Comparison of ENCODE assay signal across 1 cellular context in the genomic region with DNA sequence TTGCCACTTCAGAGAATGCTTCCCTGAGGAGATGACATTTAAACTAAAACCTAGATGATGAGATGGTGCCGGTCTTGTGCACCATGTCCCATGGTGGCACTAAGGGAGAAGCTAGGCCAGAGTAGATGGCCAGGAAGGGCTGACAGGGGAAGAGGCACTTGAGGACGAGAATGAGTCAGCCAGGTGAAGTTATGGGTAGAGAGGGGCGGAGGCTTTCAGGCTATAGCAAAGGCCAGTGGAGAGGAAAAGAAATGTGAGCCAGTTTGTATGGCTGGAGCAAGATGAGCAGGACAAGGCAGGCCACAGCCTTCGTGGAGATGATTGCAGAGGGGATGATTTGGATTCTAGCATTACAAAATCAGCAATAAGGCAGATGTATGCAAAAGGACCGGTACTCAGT.
TF ChIP-seq lines count a peak whose summit lies in the region.

No MANE protein-coding gene starts in this region.

TF ChIP-seq in GM23338, 12 proteins besides CTCF, POLR2A, EP300 and RAD21 (continued from another document):
- TF ChIP-seq, protein P1, sequence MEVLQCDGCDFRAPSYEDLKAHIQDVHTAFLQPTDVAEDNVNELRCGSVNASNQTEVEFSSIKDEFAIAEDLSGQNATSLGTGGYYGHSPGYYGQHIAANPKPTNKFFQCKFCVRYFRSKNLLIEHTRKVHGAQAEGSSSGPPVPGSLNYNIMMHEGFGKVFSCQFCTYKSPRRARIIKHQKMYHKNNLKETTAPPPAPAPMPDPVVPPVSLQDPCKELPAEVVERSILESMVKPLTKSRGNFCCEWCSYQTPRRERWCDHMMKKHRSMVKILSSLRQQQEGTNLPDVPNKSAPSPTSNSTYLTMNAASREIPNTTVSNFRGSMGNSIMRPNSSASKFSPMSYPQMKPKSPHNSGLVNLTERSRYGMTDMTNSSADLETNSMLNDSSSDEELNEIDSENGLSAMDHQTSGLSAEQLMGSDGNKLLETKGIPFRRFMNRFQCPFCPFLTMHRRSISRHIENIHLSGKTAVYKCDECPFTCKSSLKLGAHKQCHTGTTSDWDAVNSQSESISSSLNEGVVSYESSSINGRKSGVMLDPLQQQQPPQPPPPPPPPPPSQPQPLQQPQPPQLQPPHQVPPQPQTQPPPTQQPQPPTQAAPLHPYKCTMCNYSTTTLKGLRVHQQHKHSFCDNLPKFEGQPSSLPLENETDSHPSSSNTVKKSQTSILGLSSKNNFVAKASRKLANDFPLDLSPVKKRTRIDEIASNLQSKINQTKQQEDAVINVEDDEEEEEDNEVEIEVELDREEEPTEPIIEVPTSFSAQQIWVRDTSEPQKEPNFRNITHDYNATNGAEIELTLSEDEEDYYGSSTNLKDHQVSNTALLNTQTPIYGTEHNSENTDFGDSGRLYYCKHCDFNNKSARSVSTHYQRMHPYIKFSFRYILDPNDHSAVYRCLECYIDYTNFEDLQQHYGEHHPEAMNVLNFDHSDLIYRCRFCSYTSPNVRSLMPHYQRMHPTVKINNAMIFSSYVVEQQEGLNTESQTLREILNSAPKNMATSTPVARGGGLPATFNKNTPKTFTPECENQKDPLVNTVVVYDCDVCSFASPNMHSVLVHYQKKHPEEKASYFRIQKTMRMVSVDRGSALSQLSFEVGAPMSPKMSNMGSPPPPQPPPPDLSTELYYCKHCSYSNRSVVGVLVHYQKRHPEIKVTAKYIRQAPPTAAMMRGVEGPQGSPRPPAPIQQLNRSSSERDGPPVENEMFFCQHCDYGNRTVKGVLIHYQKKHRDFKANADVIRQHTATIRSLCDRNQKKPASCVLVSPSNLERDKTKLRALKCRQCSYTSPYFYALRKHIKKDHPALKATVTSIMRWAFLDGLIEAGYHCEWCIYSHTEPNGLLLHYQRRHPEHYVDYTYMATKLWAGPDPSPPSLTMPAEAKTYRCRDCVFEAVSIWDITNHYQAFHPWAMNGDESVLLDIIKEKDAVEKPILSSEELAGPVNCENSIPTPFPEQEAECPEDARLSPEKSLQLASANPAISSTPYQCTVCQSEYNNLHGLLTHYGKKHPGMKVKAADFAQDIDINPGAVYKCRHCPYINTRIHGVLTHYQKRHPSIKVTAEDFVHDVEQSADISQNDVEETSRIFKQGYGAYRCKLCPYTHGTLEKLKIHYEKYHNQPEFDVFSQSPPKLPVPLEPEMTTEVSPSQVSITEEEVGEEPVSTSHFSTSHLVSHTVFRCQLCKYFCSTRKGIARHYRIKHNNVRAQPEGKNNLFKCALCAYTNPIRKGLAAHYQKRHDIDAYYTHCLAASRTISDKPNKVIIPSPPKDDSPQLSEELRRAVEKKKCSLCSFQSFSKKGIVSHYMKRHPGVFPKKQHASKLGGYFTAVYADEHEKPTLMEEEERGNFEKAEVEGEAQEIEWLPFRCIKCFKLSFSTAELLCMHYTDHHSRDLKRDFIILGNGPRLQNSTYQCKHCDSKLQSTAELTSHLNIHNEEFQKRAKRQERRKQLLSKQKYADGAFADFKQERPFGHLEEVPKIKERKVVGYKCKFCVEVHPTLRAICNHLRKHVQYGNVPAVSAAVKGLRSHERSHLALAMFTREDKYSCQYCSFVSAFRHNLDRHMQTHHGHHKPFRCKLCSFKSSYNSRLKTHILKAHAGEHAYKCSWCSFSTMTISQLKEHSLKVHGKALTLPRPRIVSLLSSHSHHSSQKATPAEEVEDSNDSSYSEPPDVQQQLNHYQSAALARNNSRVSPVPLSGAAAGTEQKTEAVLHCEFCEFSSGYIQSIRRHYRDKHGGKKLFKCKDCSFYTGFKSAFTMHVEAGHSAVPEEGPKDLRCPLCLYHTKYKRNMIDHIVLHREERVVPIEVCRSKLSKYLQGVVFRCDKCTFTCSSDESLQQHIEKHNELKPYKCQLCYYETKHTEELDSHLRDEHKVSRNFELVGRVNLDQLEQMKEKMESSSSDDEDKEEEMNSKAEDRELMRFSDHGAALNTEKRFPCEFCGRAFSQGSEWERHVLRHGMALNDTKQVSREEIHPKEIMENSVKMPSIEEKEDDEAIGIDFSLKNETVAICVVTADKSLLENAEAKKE (CRISPR knock-in tag; IDR thresholded peaks at IDR 0.05) = no peak
- no peak for TF ChIP-seq JUNB (IDR thresholded peaks at IDR 0.05; ENCODE audit: unreplicated experiment)
- TF ChIP-seq EZH2 (IDR thresholded peaks at IDR 0.05; ENCODE audit: low read depth, unreplicated experiment) = no peak
- TF ChIP-seq, protein P2, sequence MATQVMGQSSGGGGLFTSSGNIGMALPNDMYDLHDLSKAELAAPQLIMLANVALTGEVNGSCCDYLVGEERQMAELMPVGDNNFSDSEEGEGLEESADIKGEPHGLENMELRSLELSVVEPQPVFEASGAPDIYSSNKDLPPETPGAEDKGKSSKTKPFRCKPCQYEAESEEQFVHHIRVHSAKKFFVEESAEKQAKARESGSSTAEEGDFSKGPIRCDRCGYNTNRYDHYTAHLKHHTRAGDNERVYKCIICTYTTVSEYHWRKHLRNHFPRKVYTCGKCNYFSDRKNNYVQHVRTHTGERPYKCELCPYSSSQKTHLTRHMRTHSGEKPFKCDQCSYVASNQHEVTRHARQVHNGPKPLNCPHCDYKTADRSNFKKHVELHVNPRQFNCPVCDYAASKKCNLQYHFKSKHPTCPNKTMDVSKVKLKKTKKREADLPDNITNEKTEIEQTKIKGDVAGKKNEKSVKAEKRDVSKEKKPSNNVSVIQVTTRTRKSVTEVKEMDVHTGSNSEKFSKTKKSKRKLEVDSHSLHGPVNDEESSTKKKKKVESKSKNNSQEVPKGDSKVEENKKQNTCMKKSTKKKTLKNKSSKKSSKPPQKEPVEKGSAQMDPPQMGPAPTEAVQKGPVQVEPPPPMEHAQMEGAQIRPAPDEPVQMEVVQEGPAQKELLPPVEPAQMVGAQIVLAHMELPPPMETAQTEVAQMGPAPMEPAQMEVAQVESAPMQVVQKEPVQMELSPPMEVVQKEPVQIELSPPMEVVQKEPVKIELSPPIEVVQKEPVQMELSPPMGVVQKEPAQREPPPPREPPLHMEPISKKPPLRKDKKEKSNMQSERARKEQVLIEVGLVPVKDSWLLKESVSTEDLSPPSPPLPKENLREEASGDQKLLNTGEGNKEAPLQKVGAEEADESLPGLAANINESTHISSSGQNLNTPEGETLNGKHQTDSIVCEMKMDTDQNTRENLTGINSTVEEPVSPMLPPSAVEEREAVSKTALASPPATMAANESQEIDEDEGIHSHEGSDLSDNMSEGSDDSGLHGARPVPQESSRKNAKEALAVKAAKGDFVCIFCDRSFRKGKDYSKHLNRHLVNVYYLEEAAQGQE (IDR thresholded peaks at IDR 0.05; ENCODE audit: unreplicated experiment) = no peak
- TF ChIP-seq CREB1 (CRISPR knock-in tag; IDR thresholded peaks at IDR 0.05; ENCODE audit: low read depth) = no peak
- TF ChIP-seq, protein P3, sequence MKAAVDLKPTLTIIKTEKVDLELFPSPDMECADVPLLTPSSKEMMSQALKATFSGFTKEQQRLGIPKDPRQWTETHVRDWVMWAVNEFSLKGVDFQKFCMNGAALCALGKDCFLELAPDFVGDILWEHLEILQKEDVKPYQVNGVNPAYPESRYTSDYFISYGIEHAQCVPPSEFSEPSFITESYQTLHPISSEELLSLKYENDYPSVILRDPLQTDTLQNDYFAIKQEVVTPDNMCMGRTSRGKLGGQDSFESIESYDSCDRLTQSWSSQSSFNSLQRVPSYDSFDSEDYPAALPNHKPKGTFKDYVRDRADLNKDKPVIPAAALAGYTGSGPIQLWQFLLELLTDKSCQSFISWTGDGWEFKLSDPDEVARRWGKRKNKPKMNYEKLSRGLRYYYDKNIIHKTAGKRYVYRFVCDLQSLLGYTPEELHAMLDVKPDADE (IDR thresholded peaks at IDR 0.05) = no peak
